Comparison of ENCODE assay signal across 8 cellular contexts in genomic region chr17:60525347-60525623, GRCh38. TPM values are rescaled to one million over a fixed set of nuclear protein-coding genes. Genes with fewer than 3 reads are reported as not detected.
DNase-seq lines count a peak whose midpoint lies in the region; ATAC-seq and TF ChIP-seq lines count a peak whose summit lies in the region.

No MANE protein-coding gene starts in this region.

- TF ChIP-seq POLR2A in vagina (IDR thresholded peaks at IDR 0.05) = no peak

- peak; percentile 25 for DNase-seq in M059J (ENCODE audit: low read depth)
- no peak for DNase-seq in coronary artery (ENCODE audit: low spot score)
- no peak for DNase-seq in mesothelial cell of epicardium (ENCODE audit: low spot score in 2 of 2, unreplicated experiment in 2 of 2)
- DNase-seq in vagina (ENCODE audit: extremely low spot score in 2 of 2) = no peak
- no peak for DNase-seq in superior temporal gyrus (ENCODE audit: extremely low spot score)
- no peak for DNase-seq in stimulated activated CD8-positive, alpha-beta memory T cell treated with anti-CD3 and anti-CD28 coated beads, Interleukin-4, amount 100 ng/mL, for 48 hours

- TF ChIP-seq CTCF in coronary artery (IDR thresholded peaks at IDR 0.05) (no peak), mesothelial cell of epicardium (IDR thresholded peaks at IDR 0.05; ENCODE audit: unreplicated experiment) (no peak), vagina (IDR thresholded peaks at IDR 0.05) (no peak)

- H3K27ac ChIP-seq in coronary artery (peak overlapping the region; percentile 99), vagina (peak overlapping the region; percentile 98)

- ATAC-seq in GM18868 (IDR thresholded peaks at IDR 0.05; ENCODE audit: unreplicated experiment) = peak; percentile 17
- no peak for ATAC-seq in GM18517 (IDR thresholded peaks at IDR 0.05; ENCODE audit: unreplicated experiment)

- H3K27me3 ChIP-seq in vagina = no peaks in the 10 kb centered on the region

- H3K4me3 Mint-ChIP-seq in mesothelial cell of epicardium = peak overlapping the region; percentile 94

- peaks cover 19% of the 10 kb centered on the region for H3K9me3 Mint-ChIP-seq in mesothelial cell of epicardium

- peak overlapping the region; percentile 100 for H3K27ac Mint-ChIP-seq in mesothelial cell of epicardium

- H3K36me3 ChIP-seq in vagina = no peaks in the 10 kb centered on the region

- no peaks in the 10 kb centered on the region for H3K27me3 Mint-ChIP-seq in mesothelial cell of epicardium (ENCODE audit: low read depth)

- peaks cover 30% of the 10 kb centered on the region for H3K4me1 Mint-ChIP-seq in mesothelial cell of epicardium

- H3K4me1 ChIP-seq in vagina = peaks cover 46% of the 10 kb centered on the region

- H3K9me3 ChIP-seq in vagina = no peaks in the 10 kb centered on the region

- peak overlapping the region; percentile 91 for H3K4me3 ChIP-seq in coronary artery
- H3K4me3 ChIP-seq in vagina = peak overlapping the region; percentile 93 to 94

- intact Hi-C loops in vagina (cut with DNase I) = no loop called here

- H3K36me3 Mint-ChIP-seq in mesothelial cell of epicardium = peaks cover 21% of the 10 kb centered on the region

RNA-seq across cellular contexts. Expression of gene APPBP2, which starts 0.8 kb away (rescaled TPM):
- 23.6 and 30.2 TPM in 2 replicates for total RNA-seq in M059J (2014; rRNA removed; shearing (Covaris generic))
- total RNA-seq in mesothelial cell of epicardium = 65.5 to 75.6 TPM (median 65.5 TPM) in 3 replicates
- 23.6 TPM for total RNA-seq in vagina
